ENCODE assay signal across 8 cellular contexts in the genomic region with DNA sequence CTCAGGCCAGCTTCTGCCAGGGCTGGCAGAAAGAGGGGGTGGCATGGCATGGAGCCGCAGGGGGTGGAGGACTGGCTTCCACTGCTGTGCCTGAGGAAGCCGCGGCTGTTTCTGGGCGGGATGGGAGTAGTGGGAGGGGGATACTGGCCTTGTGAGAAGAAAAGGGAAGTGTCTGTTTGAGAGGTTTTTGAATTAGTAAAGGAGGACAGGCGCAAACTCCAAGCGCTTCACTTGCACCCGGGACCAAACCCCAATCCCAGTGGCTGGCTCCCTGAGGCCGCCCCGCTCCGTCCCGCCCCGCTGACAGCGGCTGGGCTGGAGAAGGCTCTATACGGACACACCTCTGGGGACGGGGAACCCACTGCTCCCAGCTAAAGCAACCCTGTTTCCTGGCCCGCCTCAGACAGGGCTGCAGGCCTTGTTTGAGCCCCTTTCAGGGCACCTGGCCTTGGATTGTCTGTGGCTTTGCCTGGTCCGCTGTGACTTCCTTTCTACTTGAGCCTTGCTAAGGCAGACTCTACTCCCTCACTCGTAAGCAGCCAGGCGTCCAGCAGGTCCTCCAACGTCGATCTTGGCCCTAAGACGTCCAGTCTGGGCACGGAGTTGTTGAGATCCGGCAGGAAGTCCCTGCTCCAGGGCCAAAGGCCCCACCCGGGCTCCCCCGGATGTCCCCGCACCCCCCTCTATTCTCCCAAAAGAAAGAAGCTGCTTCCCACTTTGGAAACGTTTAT.
A peak's percentile ranks its signal among the peaks of the same experiment; 100 is the strongest.
DNase-seq lines count a peak whose midpoint lies in the region; ATAC-seq and TF ChIP-seq lines count a peak whose summit lies in the region.

No MANE protein-coding gene starts in this region.

- no peaks in the 10 kb centered on the region for H3K36me3 Mint-ChIP-seq in stimulated activated memory B cell treated with anti-CD40 and anti-IgM and Interleukin-4, amounts not matched to agents 10 μg/mL and 1 μg/mL and 100 μg/mL, for 72 hours

- peak overlapping the region; percentile 63 for H3K4me3 Mint-ChIP-seq in stimulated activated memory B cell treated with anti-CD40 and anti-IgM and Interleukin-4, amounts not matched to agents 10 μg/mL and 1 μg/mL and 100 μg/mL, for 72 hours

- H3K27ac Mint-ChIP-seq in stimulated activated memory B cell treated with anti-CD40 and anti-IgM and Interleukin-4, amounts not matched to agents 10 μg/mL and 1 μg/mL and 100 μg/mL, for 72 hours, result peak overlapping the region; percentile 32

- no peaks in the 10 kb centered on the region for H3K9me3 ChIP-seq in iPS DF 6.9 (ENCODE audit: control insufficient read depth, insufficient read depth, low read length)

- no peaks in the 10 kb centered on the region for H3K27me3 ChIP-seq in iPS DF 6.9 (ENCODE audit: control insufficient read depth, insufficient read depth, low read length)

- peak overlapping the region; percentile 67 for H3K4me3 ChIP-seq in GM12865 (ENCODE audit: low read depth, low read length)
- H3K4me3 ChIP-seq in WI38 (ENCODE audit: low read depth, low read length), result peak overlapping the region; percentile 41
- peak overlapping the region; percentile 63; the same call in 1 of the 2 replicates for H3K4me3 ChIP-seq in iPS DF 6.9 (ENCODE audit: low read length)

- H3K4me1 ChIP-seq in iPS DF 6.9 (ENCODE audit: control insufficient read depth, insufficient read depth, low read length), result peaks cover 4% of the 10 kb centered on the region

- TF ChIP-seq CTCF in GM12865 (IDR thresholded peaks at IDR 0.05; ENCODE audit: insufficient read depth, low read depth, low read length, missing control alignments) (no peak), WI38 (IDR thresholded peaks at IDR 0.05; ENCODE audit: low read depth, low read length) (no peak)

- no peaks in the 10 kb centered on the region for H3K9me3 Mint-ChIP-seq in stimulated activated memory B cell treated with anti-CD40 and anti-IgM and Interleukin-4, amounts not matched to agents 10 μg/mL and 1 μg/mL and 100 μg/mL, for 72 hours

- WGBS in iPS DF 6.9 (ENCODE audit: insufficient coverage, insufficient read length), result no CpG with 5 or more reads among the region's 28 CpGs

- no peaks in the 10 kb centered on the region for H3K36me3 ChIP-seq in iPS DF 6.9 (ENCODE audit: control insufficient read depth, insufficient read depth, low read length)

- peak; percentile 16 for ATAC-seq in HG02885 (IDR thresholded peaks at IDR 0.05; ENCODE audit: poor library complexity, unreplicated experiment)
- peak; percentile 1 for ATAC-seq in stimulated activated memory B cell treated with anti-CD40 and anti-IgM and Interleukin-4, amounts not matched to agents 10 μg/mL and 1 μg/mL and 100 μg/mL, for 72 hours
- ATAC-seq in activated CD4-positive, CD25-positive, alpha-beta regulatory T cell treated with anti-CD3 and anti-CD28 coated beads, Interleukin-2, amount 50 U/mL, for 24 hours, result no peak
- no peak for ATAC-seq in GM18502 (IDR thresholded peaks at IDR 0.05; ENCODE audit: poor library complexity, unreplicated experiment)

- H3K27me3 Mint-ChIP-seq in stimulated activated memory B cell treated with anti-CD40 and anti-IgM and Interleukin-4, amounts not matched to agents 10 μg/mL and 1 μg/mL and 100 μg/mL, for 72 hours, result peaks cover 11% of the 10 kb centered on the region

- DNase-seq in GM12865 (ENCODE audit: low read depth), result peak; percentile 28
- DNase-seq in iPS DF 6.9 (ENCODE audit: low read depth, low spot score), result no peak
- DNase-seq in NCI-H1436 treated with DMSO at 0.1 percent for 48 hours (lab: John Stamatoyannopoulos, UW), result no peak

- no peak overlapping the region for H3K27ac ChIP-seq in iPS DF 6.9 (ENCODE audit: low read length)

- peaks cover 19% of the 10 kb centered on the region for H3K4me1 Mint-ChIP-seq in stimulated activated memory B cell treated with anti-CD40 and anti-IgM and Interleukin-4, amounts not matched to agents 10 μg/mL and 1 μg/mL and 100 μg/mL, for 72 hours

Comparison
In these comparisons a context has a peak if more than half of its experiments do, and no peak if none do; other contexts are left out.
1. ATAC-seq: peak in HG02885 (single experiment) and stimulated activated memory B cell treated with anti-CD40 and anti-IgM and Interleukin-4, amounts not matched to agents 10 μg/mL and 1 μg/mL and 100 μg/mL, for 72 hours (single experiment); none in activated CD4-positive, CD25-positive, alpha-beta regulatory T cell treated with anti-CD3 and anti-CD28 coated beads, Interleukin-2, amount 50 U/mL, for 24 hours (0 of 2) and GM18502 (single experiment).
2. Peak in every context shown above with its lines, with median percentiles within 50 percentile points of each other: H3K4me3 ChIP-seq.